15 cellular contexts compared by ENCODE assay signal in the genomic region with DNA sequence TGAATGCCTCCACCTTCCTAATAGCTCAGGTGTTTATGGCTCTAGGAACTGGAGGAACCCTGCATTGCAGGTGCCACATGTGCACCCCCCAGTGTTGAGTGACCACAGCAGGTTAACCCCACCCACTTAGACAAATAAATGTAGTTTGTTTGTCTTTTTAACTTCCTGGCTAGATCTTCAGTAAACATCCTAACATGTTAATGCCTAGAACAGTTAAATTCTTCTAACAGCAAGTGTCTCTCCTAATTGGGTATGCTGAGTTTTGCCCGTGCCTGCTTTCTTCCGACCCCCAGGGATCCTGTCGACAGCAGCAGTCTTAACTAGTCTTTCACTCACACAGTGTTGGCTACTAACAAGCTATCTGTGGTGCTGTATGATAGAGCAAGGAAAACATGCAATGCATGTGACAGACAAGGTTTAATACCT. TPM values are rescaled to one million over a fixed set of nuclear protein-coding genes. Genes with fewer than 3 reads are reported as not detected.
A peak's percentile ranks its signal among the peaks of the same experiment; 100 is the strongest.
DNase-seq lines count a peak whose midpoint lies in the region; ATAC-seq, FAIRE-seq and TF ChIP-seq lines count a peak whose summit lies in the region.
"Had no signal": no experiment of that assay in that cellular context is flagged by ENCODE, and none has a peak within 500 bp of the region (broad histone marks: within the 10 kb centered on the region; RNA-seq: fewer than 3 reads in every experiment).

No MANE protein-coding gene starts in this region.

- H3K4me3 Mint-ChIP-seq in Caco-2 (ENCODE audit: unreplicated experiment) (no peak overlapping the region), WTC11 (no peak overlapping the region)
- H3K4me3 Mint-ChIP-seq: CD4-positive, alpha-beta memory T cell had no signal

- H3K27me3 ChIP-seq in Caco-2 (replicated peaks; ENCODE audit: control insufficient read depth, insufficient read depth, low read length) (no peaks in the 10 kb centered on the region), right lobe of liver (no peaks in the 10 kb centered on the region)
- H3K27me3 ChIP-seq: BE2C, SJCRH30 had no signal

- no peak for ATAC-seq in WTC11
- ATAC-seq in right lobe of liver, result peak; percentile 65 to 80 (median 71)

- no peaks in the 10 kb centered on the region for H3K9me3 ChIP-seq in Caco-2
- no peaks in the 10 kb centered on the region for H3K9me3 ChIP-seq in right lobe of liver
- H3K9me3 ChIP-seq: BE2C, SJCRH30 had no signal

- WGBS in right lobe of liver (ENCODE audit: insufficient coverage, low coverage, low lambda C conversion rate, missing lambda C conversion rate), result 18% methylated on average over 3 of the region's 3 CpGs

- TF ChIP-seq POLR2A in right lobe of liver (IDR thresholded peaks at IDR 0.05), result peak; percentile 62

- H3K4me3 ChIP-seq in Caco-2 (ENCODE audit: low read depth, low read length), result no peak overlapping the region
- peak overlapping the region in 1 of 3 donors; percentile 42 for H3K4me3 ChIP-seq in right lobe of liver
- H3K4me3 ChIP-seq: SJCRH30 had no signal

- H3K36me3 ChIP-seq in Caco-2 (ENCODE audit: control insufficient read depth, insufficient read depth, low read length) (peaks cover 3% of the 10 kb centered on the region; the same call in 1 of the 2 replicates), right lobe of liver (peaks cover 0 to 19% (median 10%) of the 10 kb centered on the region in 4 donors)

- TF ChIP-seq CTCF in Caco-2 (IDR thresholded peaks at IDR 0.05; ENCODE audit: insufficient read depth in 1 of 2, low read depth in 1 of 2, low read length in 1 of 2, severe bottlenecking in 1 of 2, unreplicated experiment in 1 of 2) (no peak), WTC11 (IDR thresholded peaks at IDR 0.05) (no peak), right lobe of liver (IDR thresholded peaks at IDR 0.05) (no peak)

- H3K4me1 Mint-ChIP-seq in Caco-2 (ENCODE audit: low read depth, unreplicated experiment) (peaks cover 13% of the 10 kb centered on the region), WTC11 (peaks cover 16% of the 10 kb centered on the region)
- H3K4me1 Mint-ChIP-seq: CD4-positive, alpha-beta memory T cell had no signal

- H3K27ac ChIP-seq in right lobe of liver, result peak overlapping the region; percentile 36 to 54 (median 50)
- H3K27ac ChIP-seq: RWPE1, SJCRH30 had no signal

- CTCF ChIA-PET in Caco-2 (lab: Charles Lee) (interaction anchor here (0.7 to 2.2 kb wide), 2 partner anchors 27 kb away, joined by 3 to 8 read pairs; no protein-coding TSS in a partner anchor), WTC11 (lab: Charles Lee) (interaction anchor here (0.5 to 1.0 kb wide), 2 partner anchors 27 to 271 kb away, joined by 3 read pairs; no protein-coding TSS in a partner anchor)

- DNase-seq in Caco-2 (no peak), HTR-8/SVneo (ENCODE audit: insufficient read length, low spot score) (no peak), WTC11 (ENCODE audit: low spot score) (no peak), right lobe of liver (no peak), UCSD-AML1 (lab: John Stamatoyannopoulos, UW; ENCODE audit: unreplicated experiment) (no peak), NOMO-1 treated with dmso at 0.1 percent for 144 hours (lab: John Stamatoyannopoulos, UW; ENCODE audit: unreplicated experiment) (no peak), RKO (ENCODE audit: low spot score) (no peak)
- DNase-seq: BE2C; CD4-positive, alpha-beta memory T cell; EL; NCI-H1436 treated with DMSO at 0.1 percent for 48 hours; NCI-H446 treated with DMSO at 0.1 percent for 48 hours; SJCRH30 had no signal

- peak overlapping the region; percentile 70 for H3K27ac Mint-ChIP-seq in Caco-2 (ENCODE audit: unreplicated experiment)
- H3K27ac Mint-ChIP-seq in WTC11, result peak overlapping the region; percentile 83

- intact Hi-C loops in Caco-2 (cut with micrococcal nuclease; ENCODE audit: unreplicated experiment), result loop anchor here (10.0 kb wide), 2 partner anchors 109 to 219 kb away; a partner anchor contains a TSS
- intact Hi-C loops in right lobe of liver (cut with DNase I), result no loop called here

- H3K4me1 ChIP-seq in Caco-2 (peaks cover 27% of the 10 kb centered on the region), right lobe of liver (peaks cover 0 to 23% (median 2%) of the 10 kb centered on the region in 4 donors)
- H3K4me1 ChIP-seq: BE2C, SJCRH30 had no signal

- H3K27me3 Mint-ChIP-seq in Caco-2 (ENCODE audit: insufficient read depth, unreplicated experiment) (no peaks in the 10 kb centered on the region), WTC11 (ENCODE audit: low read depth) (no peaks in the 10 kb centered on the region)
- H3K27me3 Mint-ChIP-seq: CD4-positive, alpha-beta memory T cell had no signal

- no TSS peak for BruUV-seq in Caco-2 (replicated peaks; lab: Mats Ljungman, UMichigan)

- no peaks in the 10 kb centered on the region for H3K9me3 Mint-ChIP-seq in Caco-2 (ENCODE audit: unreplicated experiment)
- H3K9me3 Mint-ChIP-seq in WTC11, result no peaks in the 10 kb centered on the region
- H3K9me3 Mint-ChIP-seq: CD4-positive, alpha-beta memory T cell had no signal

- peaks cover 35% of the 10 kb centered on the region for H3K36me3 Mint-ChIP-seq in Caco-2 (ENCODE audit: insufficient read depth, unreplicated experiment)
- H3K36me3 Mint-ChIP-seq in WTC11, result peaks cover 66% of the 10 kb centered on the region

- POLR2A ChIA-PET in Caco-2 (lab: Charles Lee), result no interaction called here
- POLR2A ChIA-PET in WTC11 (lab: Charles Lee), result no interaction called here

- FAIRE-seq in HTR-8/SVneo (lab: Jason Lieb, UNC), result peak; percentile 49
- FAIRE-seq: H54 had no signal

TF ChIP-seq in WTC11, 78 proteins besides CTCF, POLR2A, EP300 and RAD21:
- no peak for TF ChIP-seq NR1H2 (CRISPR knock-in tag; IDR thresholded peaks at IDR 0.05)
- TF ChIP-seq CREM (CRISPR knock-in tag; IDR thresholded peaks at IDR 0.05), result no peak

RNA-seq across cellular contexts. Expression of a gene that starts 35.5 kb away (rescaled TPM):
- total RNA-seq in Caco-2 (2022), result 220 and 223 TPM in 2 replicates
- total RNA-seq in WTC11 (2021), result 190 to 199 TPM (median 192 TPM) in 3 replicates
- 100 to 1,000 TPM in 2 of 6 experiments, 10 to 100 TPM in 4; 57.9 to 277 (median 81.0) TPM for total RNA-seq in right lobe of liver
